In the genomic region with DNA sequence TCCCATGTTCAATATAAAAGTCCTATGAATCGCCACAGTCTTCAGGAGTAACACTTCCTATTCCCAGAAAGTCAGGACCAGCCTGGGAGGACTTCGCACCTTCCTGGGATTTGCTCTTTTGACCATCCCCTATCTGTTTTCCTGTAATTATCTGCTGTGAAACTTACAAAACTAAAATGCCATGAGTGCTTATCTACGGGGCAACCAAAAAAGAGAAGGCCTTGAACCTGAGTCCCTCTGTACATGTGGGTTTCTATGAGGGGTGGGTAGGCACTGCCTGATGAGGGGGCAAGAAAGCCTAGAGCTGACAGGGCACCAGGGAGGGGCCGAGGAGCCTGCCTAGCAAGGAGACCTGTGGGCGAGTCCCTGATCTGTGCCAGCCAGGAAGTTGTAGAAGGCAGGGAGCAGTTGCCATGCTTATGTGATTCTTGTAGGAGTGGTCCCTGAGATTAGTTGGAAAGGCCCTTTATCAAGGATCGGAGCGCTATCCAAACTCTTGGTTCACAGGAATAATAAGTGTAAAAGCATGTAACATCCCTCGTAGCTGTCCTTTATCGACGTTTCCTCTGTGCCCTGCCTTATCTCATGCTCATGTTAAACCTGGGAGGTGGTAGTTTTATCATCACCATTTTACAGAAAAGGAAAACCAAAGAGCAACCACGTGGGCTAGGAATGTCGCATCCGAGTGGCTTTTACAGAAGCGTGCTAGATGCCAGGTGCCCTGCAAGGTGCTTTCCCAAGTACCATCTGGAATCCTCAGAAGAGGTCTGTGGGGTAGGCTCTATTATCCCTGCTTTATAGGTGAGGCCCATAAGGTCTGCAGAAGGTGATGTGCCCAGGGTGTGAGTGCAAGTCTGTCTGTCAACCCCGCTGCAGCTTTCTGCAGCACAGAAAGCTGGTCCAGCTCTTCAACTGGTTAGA, we compare ENCODE assay signal across 1 cellular context.
TF ChIP-seq lines count a peak whose summit lies in the region.

No MANE protein-coding gene starts in this region.

TF ChIP-seq in HCT116, 20 proteins besides CTCF, POLR2A, EP300 and RAD21 (continued from another document):
- no peak for TF ChIP-seq ELF1 (IDR thresholded peaks at IDR 0.05; ENCODE audit: borderline replicate concordance, low read depth)
- no peak for TF ChIP-seq TCF7L2 (IDR thresholded peaks at IDR 0.05; ENCODE audit: borderline replicate concordance, extremely low read depth, insufficient read depth, insufficient read length)
